ENCODE assay signal across 8 cellular contexts in genomic region chr12:108633534-108634224, GRCh38. TPM values are rescaled to one million over a fixed set of nuclear protein-coding genes. Genes with fewer than 3 reads are reported as not detected.
DNase-seq lines count a peak whose midpoint lies in the region; ATAC-seq and TF ChIP-seq lines count a peak whose summit lies in the region.

SELPLG (minus strand) TSS chr12:108633894; CDS start chr12:108624307, 9,587 bp downstream.

- H3K27ac ChIP-seq in dorsolateral prefrontal cortex = peak within 1 kb of the TSS in 40 of 59 donors; percentile 3 to 92 (median 46)
- no peak within 1 kb of the TSS for H3K27ac ChIP-seq in rectal smooth muscle tissue (ENCODE audit: low read depth, low read length)

- intact Hi-C loops in dorsolateral prefrontal cortex (cut with DNase I) = no loop called here

- POLR2A ChIA-PET in HEK293T (lab: Yijun Ruan, JAX) = interaction anchor here (0.8 kb wide), 1 partner anchor 540 kb away, joined by 3 read pairs; no protein-coding TSS in a partner anchor

- peak; percentile 82 to 89 for DNase-seq in AML-193 (lab: John Stamatoyannopoulos, UW)
- peak; percentile 42 to 77 (median 64) for DNase-seq in activated CD4-positive, CD25-positive, alpha-beta regulatory T cell (lab: John Stamatoyannopoulos, UW)
- DNase-seq in dorsolateral prefrontal cortex = peak in 7 of 10 donors; percentile 26 to 62 (median 45)
- DNase-seq in HEK293T (ENCODE audit: extremely low spot score) = no peak
- no peak for DNase-seq in T1000 (lab: John Stamatoyannopoulos, UW)

- H3K4me3 ChIP-seq in dorsolateral prefrontal cortex (peak within 1 kb of the TSS in 45 of 59 donors; percentile 0 to 50 (median 30)), rectal smooth muscle tissue (ENCODE audit: low read length) (peak within 1 kb of the TSS; percentile 50)

- no peak within 1 kb of the TSS for H3K9ac ChIP-seq in rectal smooth muscle tissue (ENCODE audit: low read length)

- H3K4me1 ChIP-seq in rectal smooth muscle tissue (ENCODE audit: control insufficient read depth, insufficient read depth, low read length) = peaks cover 17% of the 10 kb centered on the region

- H3K36me3 ChIP-seq in rectal smooth muscle tissue (ENCODE audit: control insufficient read depth, insufficient read depth, low read length) = no peaks in the 10 kb centered on the region

- CTCF ChIA-PET in HEK293T (lab: Yijun Ruan, JAX) = no interaction called here

- no peak for TF ChIP-seq CTCF in dorsolateral prefrontal cortex (IDR thresholded peaks at IDR 0.05 in 54 of 56, conservative IDR thresholded peaks at IDR 0.05 in 2 of 56; ENCODE audit: low read depth in 1 of 56, partially characterized antibody in 56 of 56)

- ATAC-seq in GM19395 (IDR thresholded peaks at IDR 0.05; ENCODE audit: unreplicated experiment) (peak; percentile 53), HG03520 (IDR thresholded peaks at IDR 0.05; ENCODE audit: unreplicated experiment) (peak; percentile 52)

- H3K27me3 ChIP-seq in dorsolateral prefrontal cortex = peaks cover 0 to 5% (median 0%) of the 10 kb centered on the region in 45 donors
- no peaks in the 10 kb centered on the region for H3K27me3 ChIP-seq in rectal smooth muscle tissue (ENCODE audit: control insufficient read depth, insufficient read depth, low read length)

TF ChIP-seq in HEK293T, 16 proteins besides CTCF, POLR2A, EP300 and RAD21:
- TF ChIP-seq L3MBTL2 (conservative IDR thresholded peaks at IDR 0.05) (no peak), CTBP1 (IDR thresholded peaks at IDR 0.05; ENCODE audit: borderline replicate concordance) (no peak), FOXM1 (IDR thresholded peaks at IDR 0.05; ENCODE audit: borderline replicate concordance) (no peak), HDGF (IDR thresholded peaks at IDR 0.05; ENCODE audit: borderline replicate concordance) (no peak), SUZ12 (IDR thresholded peaks at IDR 0.05) (no peak), ELF4 (IDR thresholded peaks at IDR 0.05) (no peak), NFRKB (IDR thresholded peaks at IDR 0.05) (no peak), FOXA1 (IDR thresholded peaks at IDR 0.05) (no peak), PKNOX1 (IDR thresholded peaks at IDR 0.05) (no peak)
TF ChIP-seq in HEK293T: peak in this region for 0.

RNA-seq across cellular contexts. Expression of gene SELPLG, which starts in this region (rescaled TPM):
- total RNA-seq in dorsolateral prefrontal cortex = 10 to 100 TPM in 39 of 120 experiments, 1 to 10 TPM in 81; 1.8 to 27.0 (median 7.9) TPM

Comparison
In these comparisons a context has a peak if more than half of its experiments do, and no peak if none do; other contexts are left out.
1. DNase-seq: peak in AML-193 (2 of 2), activated CD4-positive, CD25-positive, alpha-beta regulatory T cell (4 of 4) and dorsolateral prefrontal cortex (7 of 10); none in HEK293T (single experiment) and T1000 (single experiment).